Comparison of ENCODE assay signal across 8 cellular contexts in genomic region chr22:42719133-42719532, GRCh38. TPM values are rescaled to one million over a fixed set of nuclear protein-coding genes. Genes with fewer than 3 reads are reported as not detected.
DNase-seq lines count a peak whose midpoint lies in the region; ATAC-seq and TF ChIP-seq lines count a peak whose summit lies in the region.

No MANE protein-coding gene starts in this region.

- peaks cover 4 to 19% of the 10 kb centered on the region in 2 donors for H3K4me1 ChIP-seq in lung (ENCODE audit: control insufficient read depth in 2 of 2, insufficient read depth in 2 of 2, low read length in 2 of 2)
- peaks cover 0 to 53% (median 16%) of the 10 kb centered on the region in 4 donors for H3K4me1 ChIP-seq in tibial nerve

- peaks cover 81% of the 10 kb centered on the region for H3K27me3 Mint-ChIP-seq in activated T-cell treated with anti-CD3 and anti-CD28 coated beads, Interleukin-2, amount 50 U/mL, for 24 hours

- H3K9me3 Mint-ChIP-seq in activated T-cell treated with anti-CD3 and anti-CD28 coated beads, Interleukin-2, amount 50 U/mL, for 24 hours = no peaks in the 10 kb centered on the region

- H3K36me3 Mint-ChIP-seq in activated T-cell treated with anti-CD3 and anti-CD28 coated beads, Interleukin-2, amount 50 U/mL, for 24 hours (ENCODE audit: low read depth) = no peaks in the 10 kb centered on the region

- H3K27ac Mint-ChIP-seq in activated T-cell treated with anti-CD3 and anti-CD28 coated beads, Interleukin-2, amount 50 U/mL, for 24 hours = no peak overlapping the region

- H3K4me3 Mint-ChIP-seq in activated T-cell treated with anti-CD3 and anti-CD28 coated beads, Interleukin-2, amount 50 U/mL, for 24 hours = peak overlapping the region; percentile 46

- no peak for ATAC-seq in lung (ENCODE audit: insufficient read depth, low FRiP score)
- ATAC-seq in GM18502 (IDR thresholded peaks at IDR 0.05; ENCODE audit: poor library complexity, unreplicated experiment) = no peak

- peaks cover 20% of the 10 kb centered on the region for H3K4me1 Mint-ChIP-seq in activated T-cell treated with anti-CD3 and anti-CD28 coated beads, Interleukin-2, amount 50 U/mL, for 24 hours (ENCODE audit: low read depth)

- TF ChIP-seq EP300 in tibial nerve (IDR thresholded peaks at IDR 0.05) = no peak

- H3K9me3 ChIP-seq in lung (ENCODE audit: control insufficient read depth in 2 of 2, insufficient read depth in 1 of 2, low read length in 1 of 2) (no peaks in the 10 kb centered on the region), tibial nerve (no peaks in the 10 kb centered on the region)

- WGBS in lung, 2 donors = 47 to 69% methylated on average over 2 of the region's 2 CpGs
- 14 to 32% methylated on average over 2 of the region's 2 CpGs for WGBS in tibial nerve, 2 donors

- H3K27ac ChIP-seq in lung (ENCODE audit: low read depth in 1 of 2, low read length in 1 of 2) (peak overlapping the region; percentile 20 to 94), tibial nerve (peak overlapping the region; percentile 53 to 95 (median 84))

- H3K36me3 ChIP-seq in lung (ENCODE audit: control insufficient read depth in 2 of 2, insufficient read depth in 2 of 2, low read length in 2 of 2) (no peaks in the 10 kb centered on the region), tibial nerve (no peaks in the 10 kb centered on the region)

- no peak for TF ChIP-seq POLR2A in tibial nerve (IDR thresholded peaks at IDR 0.05)

- H3K27me3 ChIP-seq in lung (ENCODE audit: control insufficient read depth, insufficient read depth) (no peaks in the 10 kb centered on the region), tibial nerve (peaks cover 0 to 40% of the 10 kb centered on the region in 2 donors)

- TF ChIP-seq CTCF in cardiac fibroblast (IDR thresholded peaks at IDR 0.05; ENCODE audit: low read depth, low read length) (peak; percentile 4), lung (IDR thresholded peaks at IDR 0.05; ENCODE audit: control extremely low read depth, extremely low read depth) (no peak), tibial nerve (IDR thresholded peaks at IDR 0.05) (peak in 1 of 5 experiments; percentile 28)

- no peak for DNase-seq in activated T-cell treated with anti-CD3 and anti-CD28 coated beads, Interleukin-2, amount 50 U/mL, for 24 hours
- DNase-seq in activated T-cell treated with anti-CD3 and anti-CD28 coated beads, Interleukin-2, amount 50 U/mL, for 48 hours = no peak
- DNase-seq in cardiac fibroblast (ENCODE audit: low read depth in 2 of 2) (peak in 1 of 2 donors; percentile 31), lung (ENCODE audit: low spot score) (no peak), tibial nerve (ENCODE audit: low spot score in 2 of 2) (no peak), DMS153 treated with DMSO at 0.1 percent for 48 hours (lab: John Stamatoyannopoulos, UW; ENCODE audit: unreplicated experiment) (no peak), RPMI8226 (no peak)

- H3K4me3 ChIP-seq in cardiac fibroblast (replicated peaks in 1 of 2; ENCODE audit: low read depth in 2 of 2, low read length in 2 of 2) (peak overlapping the region; percentile 67 to 84), lung (no peak overlapping the region), tibial nerve (peak overlapping the region; percentile 52 to 95 (median 56))

RNA-seq across cellular contexts. Expression of gene A4GALT, which starts 1.5 kb away (rescaled TPM):
- total RNA-seq in lung = 10 to 100 TPM in 1 of 2 donors, 1 to 10 TPM in 1; 8.6 to 24.8 TPM
- 10 to 100 TPM; 23.9 to 29.3 TPM for polyA plus RNA-seq in lung
- total RNA-seq in tibial nerve = 100 to 1,000 TPM in 2 of 4 donors, 10 to 100 TPM in 2; 73.0 to 146 (median 99.0) TPM
